8 cellular contexts compared by ENCODE assay signal in genomic region chr20:45857114-45857835, GRCh38. TPM values are rescaled to one million over a fixed set of nuclear protein-coding genes. Genes with fewer than 3 reads are reported as not detected.
DNase-seq lines count a peak whose midpoint lies in the region; TF ChIP-seq lines count a peak whose summit lies in the region.

Gene ACOT8 (minus strand): TSS chr20:45857392. CDS start chr20:45857315, 77 bp downstream.
Gene ZSWIM3 (plus strand): TSS chr20:45857614. CDS start chr20:45857826, 212 bp downstream.

- H2BK12ac ChIP-seq in mesenchymal stem cell (ENCODE audit: low read length in 2 of 2) = no peak within 1 kb of the TSS

- H3K9ac ChIP-seq in endocrine pancreas (ENCODE audit: control insufficient read depth, insufficient read depth, low read length) (peak within 1 kb of the TSS; percentile 99), mesenchymal stem cell (ENCODE audit: low read length) (peak within 1 kb of the TSS; percentile 90)

- H3K36me3 ChIP-seq in endocrine pancreas (ENCODE audit: control insufficient read depth, insufficient read depth, low read length) (no peaks in the 10 kb centered on the region), mesenchymal stem cell (ENCODE audit: control insufficient read depth in 1 of 2, insufficient read depth in 2 of 2, low read depth in 1 of 2, low read length in 2 of 2) (peaks cover 5 to 21% of the 10 kb centered on the region in 2 experiments)

- H3K9me3 ChIP-seq in endocrine pancreas (ENCODE audit: control insufficient read depth, low read length) (no peaks in the 10 kb centered on the region), mesenchymal stem cell (ENCODE audit: control insufficient read depth, low read length) (no peaks in the 10 kb centered on the region)

- peak within 1 kb of the TSS in 1 of 2 experiments; percentile 88 for H3K4ac ChIP-seq in mesenchymal stem cell (ENCODE audit: low read depth in 1 of 2, low read length in 2 of 2)

- peak within 1 kb of the TSS; percentile 71 for H3K4me3 ChIP-seq in endocrine pancreas (ENCODE audit: control insufficient read depth, insufficient read depth, low read length)
- H3K4me3 ChIP-seq in mesenchymal stem cell (ENCODE audit: insufficient read depth in 1 of 2, low read depth in 1 of 2, low read length in 2 of 2) = peak within 1 kb of the TSS; percentile 79 to 94

- H2BK15ac ChIP-seq in mesenchymal stem cell (ENCODE audit: low read depth, poor library complexity, severe bottlenecking) = peak within 1 kb of the TSS; percentile 77

- peak within 1 kb of the TSS; percentile 34 for H4K91ac ChIP-seq in mesenchymal stem cell (ENCODE audit: low read length)

- under 1% methylated on average over 35 of the region's 35 CpGs for WGBS in mesenchymal stem cell

- H3K4me1 ChIP-seq in endocrine pancreas (ENCODE audit: control insufficient read depth, insufficient read depth, low read length) = peaks cover 5% of the 10 kb centered on the region
- peaks cover 23% of the 10 kb centered on the region for H3K4me1 ChIP-seq in mesenchymal stem cell (ENCODE audit: control insufficient read depth, insufficient read depth, low read depth, low read length)

- H2BK5ac ChIP-seq in mesenchymal stem cell (ENCODE audit: low read depth, low read length, poor library complexity, severe bottlenecking) = no peak within 1 kb of the TSS

- DNase-seq in COLO829 (ENCODE audit: low spot score) = peak; percentile 100
- DNase-seq in GM20000 (ENCODE audit: low spot score) = peak; percentile 98
- peak; percentile 100 for DNase-seq in HS-5 (ENCODE audit: low read depth)
- DNase-seq in NK-92 (lab: John Stamatoyannopoulos, UW; ENCODE audit: unreplicated experiment) = peak; percentile 76
- peak; percentile 90 for DNase-seq in activated CD8-positive, alpha-beta memory T cell treated with anti-CD3 and anti-CD28 coated beads for 24 hours
- peak; percentile 100 for DNase-seq in mesenchymal stem cell
- peak; percentile 88 for DNase-seq in stimulated activated CD8-positive, alpha-beta memory T cell treated with anti-CD3 and anti-CD28 coated beads, Interleukin-12 subunit alpha, Interleukin-12 subunit beta, amount 100 ng/mL, for 24 hours (ENCODE audit: extremely low read depth)

- peak within 1 kb of the TSS; percentile 83 for H2AFZ ChIP-seq in mesenchymal stem cell (ENCODE audit: low read depth, low read length)

- peak within 1 kb of the TSS; percentile 64 for H3K4me2 ChIP-seq in mesenchymal stem cell (ENCODE audit: low read length, poor library complexity, severe bottlenecking)

- H3K27me3 ChIP-seq in endocrine pancreas (ENCODE audit: control insufficient read depth, insufficient read depth, low read length) = no peaks in the 10 kb centered on the region
- H3K27me3 ChIP-seq in mesenchymal stem cell (ENCODE audit: control insufficient read depth in 1 of 2, insufficient read depth in 1 of 2, low read length in 2 of 2) = no peaks in the 10 kb centered on the region

- H3K14ac ChIP-seq in mesenchymal stem cell (ENCODE audit: low read length in 2 of 2) = peak within 1 kb of the TSS; percentile 21 to 83

- H2BK120ac ChIP-seq in mesenchymal stem cell (ENCODE audit: low read depth, low read length) = peak within 1 kb of the TSS; percentile 38

- H3K27ac ChIP-seq in mesenchymal stem cell (ENCODE audit: low read length, poor library complexity, severe bottlenecking) = peak within 1 kb of the TSS; percentile 73

- H3K23ac ChIP-seq in mesenchymal stem cell (ENCODE audit: low read length in 2 of 2) = peak within 1 kb of the TSS in 1 of 2 experiments; percentile 23

- peak within 1 kb of the TSS; percentile 57 for H2AK5ac ChIP-seq in mesenchymal stem cell (ENCODE audit: low read length, severe bottlenecking)

- H3K79me1 ChIP-seq in mesenchymal stem cell (replicated peaks; ENCODE audit: low read length, poor library complexity, severe bottlenecking) = peaks cover 32% of the 10 kb centered on the region

- no peak for TF ChIP-seq CTCF in GM20000 (IDR thresholded peaks at IDR 0.05; ENCODE audit: extremely low read depth, missing control alignments)

- H4K8ac ChIP-seq in mesenchymal stem cell (ENCODE audit: low read length) = peak within 1 kb of the TSS; percentile 96

- peak within 1 kb of the TSS; percentile 78 to 90 for H3K18ac ChIP-seq in mesenchymal stem cell (ENCODE audit: low read depth in 1 of 2, low read length in 2 of 2)

RNA-seq across cellular contexts. Expression of gene ACOT8, which starts in this region (rescaled TPM):
- polyA plus RNA-seq in mesenchymal stem cell (2013, experiment 1 of 2) = 16.3 TPM
- polyA plus RNA-seq in mesenchymal stem cell (2013, experiment 2 of 2) = 16.8 TPM

RNA-seq across cellular contexts. Expression of gene ZSWIM3, which starts in this region (rescaled TPM):
- polyA plus RNA-seq in mesenchymal stem cell (2013, experiment 1 of 2) = 1.5 TPM
- polyA plus RNA-seq in mesenchymal stem cell (2013, experiment 2 of 2) = 1.6 TPM

Comparison
In these comparisons a context has a peak if more than half of its experiments do, and no peak if none do; other contexts are left out.
1. Peak in every context shown above with its lines: DNase-seq, H3K4me3 ChIP-seq and H3K27ac ChIP-seq.